ENCODE assay signal across 14 cellular contexts in genomic region chr12:46150735-46151134, GRCh38.
"Had no signal": no experiment of that assay in that cellular context is flagged by ENCODE, and none has a peak within 500 bp of the region (broad histone marks: within the 10 kb centered on the region; RNA-seq: fewer than 3 reads in every experiment).

No MANE protein-coding gene starts in this region.

- H3K9me3 ChIP-seq: esophagus muscularis mucosa, lower lobe of right lung, testis had no signal

- DNase-seq: activated CD4-positive, alpha-beta T cell treated with anti-CD3 and anti-CD28 coated beads, Interleukin-2, amount 10 ng/mL, durations not matched to agents 24 days and 14 days; activated naive CD4-positive, alpha-beta T cell treated with anti-CD3 and anti-CD28 coated beads, Interleukin-2, amount 50 U/mL, for 16 hours; amygdala; brain microvascular endothelial cell; cerebellar nuclear complex; glutamatergic neuron; lower lobe of right lung; stimulated activated CD4-positive, alpha-beta T cell treated with anti-CD3 and anti-CD28 coated beads, Interleukin-2, amount 100 ng/mL, for 48 hours; testis had no signal

- H3K27ac ChIP-seq: brain microvascular endothelial cell, esophagus muscularis mucosa, lower lobe of right lung, testis had no signal

- H3K4me1 ChIP-seq: lower lobe of right lung, testis had no signal

- H3K9me3 Mint-ChIP-seq: activated CD4-positive, alpha-beta T cell treated with anti-CD3 and anti-CD28 coated beads, Interleukin-2, amount 10 ng/mL, durations not matched to agents 24 days and 14 days; activated T-helper 1 cell treated with anti-CD3 and anti-CD28 coated beads, Interleukin-12 subunit alpha, Interleukin-12 subunit beta, Interleukin-2, Interleukin-4 antibody, amounts not matched to agents 30 ng/mL and 10 ng/mL and 1 ng/mL, durations not matched to agents 14 hours and 24 hours and 36 hours; natural killer cell treated with Interleukin-12 subunit alpha and Interleukin-12 subunit beta and Interleukin-15 and Interleukin-18, amount 100 ng/mL, for 72 hours; stimulated activated naive CD8-positive, alpha-beta T cell treated with anti-CD3 and anti-CD28 coated beads, Interleukin-15, Interleukin-2, amounts not matched to agents 100 ng/mL and 50 ng/mL, for 24 hours; WTC11 had no signal

- H3K27ac Mint-ChIP-seq: activated CD4-positive, alpha-beta T cell treated with anti-CD3 and anti-CD28 coated beads, Interleukin-2, amount 10 ng/mL, durations not matched to agents 24 days and 14 days; activated T-helper 1 cell treated with anti-CD3 and anti-CD28 coated beads, Interleukin-12 subunit alpha, Interleukin-12 subunit beta, Interleukin-2, Interleukin-4 antibody, amounts not matched to agents 30 ng/mL and 10 ng/mL and 1 ng/mL, durations not matched to agents 14 hours and 24 hours and 36 hours; natural killer cell treated with Interleukin-12 subunit alpha and Interleukin-12 subunit beta and Interleukin-15 and Interleukin-18, amount 100 ng/mL, for 72 hours; stimulated activated naive CD8-positive, alpha-beta T cell treated with anti-CD3 and anti-CD28 coated beads, Interleukin-15, Interleukin-2, amounts not matched to agents 100 ng/mL and 50 ng/mL, for 24 hours; WTC11 had no signal

- ATAC-seq: lower lobe of right lung; natural killer cell treated with Interleukin-12 subunit alpha and Interleukin-12 subunit beta and Interleukin-15 and Interleukin-18, amount 100 ng/mL, for 72 hours; WTC11 had no signal

- H3K4me3 Mint-ChIP-seq: activated CD4-positive, alpha-beta T cell treated with anti-CD3 and anti-CD28 coated beads, Interleukin-2, amount 10 ng/mL, durations not matched to agents 24 days and 14 days; activated T-helper 1 cell treated with anti-CD3 and anti-CD28 coated beads, Interleukin-12 subunit alpha, Interleukin-12 subunit beta, Interleukin-2, Interleukin-4 antibody, amounts not matched to agents 30 ng/mL and 10 ng/mL and 1 ng/mL, durations not matched to agents 14 hours and 24 hours and 36 hours; natural killer cell treated with Interleukin-12 subunit alpha and Interleukin-12 subunit beta and Interleukin-15 and Interleukin-18, amount 100 ng/mL, for 72 hours; stimulated activated naive CD8-positive, alpha-beta T cell treated with anti-CD3 and anti-CD28 coated beads, Interleukin-15, Interleukin-2, amounts not matched to agents 100 ng/mL and 50 ng/mL, for 24 hours; WTC11 had no signal

- H3K36me3 Mint-ChIP-seq: natural killer cell treated with Interleukin-12 subunit alpha and Interleukin-12 subunit beta and Interleukin-15 and Interleukin-18, amount 100 ng/mL, for 72 hours; WTC11 had no signal

- H3K4me3 ChIP-seq: esophagus muscularis mucosa, lower lobe of right lung, testis had no signal

- H3K36me3 ChIP-seq: brain microvascular endothelial cell, esophagus muscularis mucosa, lower lobe of right lung had no signal

- H3K27me3 ChIP-seq: brain microvascular endothelial cell, esophagus muscularis mucosa, testis had no signal

- H3K4me1 Mint-ChIP-seq: activated CD4-positive, alpha-beta T cell treated with anti-CD3 and anti-CD28 coated beads, Interleukin-2, amount 10 ng/mL, durations not matched to agents 24 days and 14 days had no signal
